1 cellular context compared by ENCODE assay signal in genomic region chr16:86707581-86707980, GRCh38.
TF ChIP-seq lines count a peak whose summit lies in the region.

No MANE protein-coding gene starts in this region.

TF ChIP-seq in H1, 55 proteins besides CTCF, POLR2A, EP300 and RAD21:
- TF ChIP-seq MAX (IDR thresholded peaks at IDR 0.05) (no peak), E2F6 (IDR thresholded peaks at IDR 0.05) (no peak), POU5F1 (IDR thresholded peaks at IDR 0.05; ENCODE audit: low read depth, low read length) (no peak), TBP (IDR thresholded peaks at IDR 0.05; ENCODE audit: low read depth, low read length) (no peak), SIRT6 (IDR thresholded peaks at IDR 0.05; ENCODE audit: low read length) (no peak), SIN3A (conservative IDR thresholded peaks at IDR 0.05 in 1 of 2, IDR thresholded peaks at IDR 0.05 in 1 of 2; ENCODE audit: low read depth in 1 of 2, low read length in 2 of 2) (no peak), TAF1 (IDR thresholded peaks at IDR 0.05; ENCODE audit: low read depth, low read length) (no peak), ZNF274 (IDR thresholded peaks at IDR 0.05; ENCODE audit: borderline replicate concordance, extremely low read depth, low read length) (no peak), GABPA (IDR thresholded peaks at IDR 0.05; ENCODE audit: borderline replicate concordance, insufficient read depth, low read length) (no peak), HDAC6 (IDR thresholded peaks at IDR 0.05; ENCODE audit: low read depth, low read length) (no peak), USF2 (IDR thresholded peaks at IDR 0.05; ENCODE audit: low read length) (no peak), EGR1 (IDR thresholded peaks at IDR 0.05; ENCODE audit: borderline replicate concordance, low read depth, low read length) (no peak), PHF8 (conservative IDR thresholded peaks at IDR 0.05; ENCODE audit: low read depth, low read length) (no peak), TCF12 (IDR thresholded peaks at IDR 0.05; ENCODE audit: low read depth, low read length) (no peak), RNF2 (IDR thresholded peaks at IDR 0.05; ENCODE audit: borderline replicate concordance, low read depth, low read length, missing control alignments, poor library complexity, severe bottlenecking) (no peak)
